14 cellular contexts compared by ENCODE assay signal in genomic region chr22:41561788-41562187, GRCh38. TPM values are rescaled to one million over a fixed set of nuclear protein-coding genes. Genes with fewer than 3 reads are reported as not detected.
DNase-seq lines count a peak whose midpoint lies in the region; ATAC-seq and TF ChIP-seq lines count a peak whose summit lies in the region.
"Had no signal": no experiment of that assay in that cellular context is flagged by ENCODE, and none has a peak within 500 bp of the region (broad histone marks: within the 10 kb centered on the region; RNA-seq: fewer than 3 reads in every experiment).

No MANE protein-coding gene starts in this region.

- H3K79me1 ChIP-seq in H9 (ENCODE audit: insufficient read depth, low read depth, low read length, poor library complexity, severe bottlenecking) = no peaks in the 10 kb centered on the region

- TF ChIP-seq CTCF in H9 (conservative IDR thresholded peaks at IDR 0.05) = no peak
- TF ChIP-seq CTCF in smooth muscle cell (IDR thresholded peaks at IDR 0.05; ENCODE audit: borderline replicate concordance, insufficient read depth, poor library complexity, severe bottlenecking) = no peak

- peaks cover 7% of the 10 kb centered on the region; the same call in 1 of the 2 replicates for H3K27me3 Mint-ChIP-seq in H9 (ENCODE audit: low read depth)

- WGBS in H9 (ENCODE audit: extremely low coverage, insufficient read length, low lambda C conversion rate) = no CpG with 5 or more reads among the region's 5 CpGs
- 94% methylated on average over 5 of the region's 5 CpGs for WGBS in smooth muscle cell (ENCODE audit: low lambda C conversion rate)

- no peak overlapping the region for H3K27ac ChIP-seq in H9 (ENCODE audit: insufficient read length, low read depth, low read length)
- peak overlapping the region; percentile 39 for H3K27ac ChIP-seq in cingulate gyrus (ENCODE audit: low read depth, low read length)
- peak overlapping the region; percentile 52 for H3K27ac ChIP-seq in layer of hippocampus (ENCODE audit: low read depth, low read length)
- peak overlapping the region; percentile 69 for H3K27ac ChIP-seq in smooth muscle cell (ENCODE audit: low read depth)

- no peak overlapping the region for H4K8ac ChIP-seq in H9 (replicated peaks; ENCODE audit: insufficient read length, low read depth, low read length)

- H3K14ac ChIP-seq in H9 (ENCODE audit: insufficient read depth, low read length) = no peak overlapping the region; the same call in 1 of the 2 replicates

- no peaks in the 10 kb centered on the region for H3K9me3 Mint-ChIP-seq in H9
- H3K9me3 Mint-ChIP-seq: nephron progenitor cell; stimulated activated effector memory CD8-positive, alpha-beta T cell treated with anti-CD3 and anti-CD28 coated beads, Interleukin-12 subunit alpha, Interleukin-12 subunit beta, amount 100 ng/mL, for 72 hours had no signal

- H4K5ac ChIP-seq in H9 (ENCODE audit: insufficient read length, low read depth, low read length) = no peak overlapping the region

- H3K79me2 ChIP-seq in H9 (ENCODE audit: insufficient read depth, low read length) (no peaks in the 10 kb centered on the region), smooth muscle cell (ENCODE audit: low read depth) (no peaks in the 10 kb centered on the region)

- H3F3A ChIP-seq in smooth muscle cell (ENCODE audit: low read depth) = peaks cover 4% of the 10 kb centered on the region

- peaks cover 47 to 51% of the 10 kb centered on the region in 2 experiments for H3K4me1 Mint-ChIP-seq in H9

- H3K4me3 ChIP-seq in smooth muscle cell = peak overlapping the region; percentile 32

- no peak overlapping the region for H3T11ph ChIP-seq in H9 (ENCODE audit: low read length)

- H3K23ac ChIP-seq in H9 (ENCODE audit: insufficient read length, low read depth, low read length) = no peak overlapping the region

- H2BK20ac ChIP-seq in H9 (ENCODE audit: low read depth, low read length, poor library complexity, severe bottlenecking) = no peak overlapping the region

- no peak overlapping the region for H3K4ac ChIP-seq in H9 (ENCODE audit: low read depth, low read length)

- no peak overlapping the region for H2BK12ac ChIP-seq in H9 (ENCODE audit: insufficient read length, low read depth, low read length)

- H3K9ac ChIP-seq in H9 (ENCODE audit: extremely low read depth, insufficient read length, low read length) = no peak overlapping the region
- peak overlapping the region; percentile 66 for H3K9ac ChIP-seq in smooth muscle cell (ENCODE audit: low read depth)

- H3K36me3 ChIP-seq in smooth muscle cell (ENCODE audit: low read depth) = no peaks in the 10 kb centered on the region

- peak overlapping the region in 1 of 2 experiments; percentile 61; a peak in 1 of 5 replicates for H3K4me3 Mint-ChIP-seq in H9
- H3K4me3 Mint-ChIP-seq: stimulated activated effector memory CD8-positive, alpha-beta T cell treated with anti-CD3 and anti-CD28 coated beads, Interleukin-12 subunit alpha, Interleukin-12 subunit beta, amount 100 ng/mL, for 72 hours had no signal

- no peaks in the 10 kb centered on the region; a peak in 1 of 7 replicates for H3K36me3 Mint-ChIP-seq in H9 (ENCODE audit: insufficient read depth in 1 of 3, low read depth in 3 of 3)
- H3K36me3 Mint-ChIP-seq: stimulated activated effector memory CD8-positive, alpha-beta T cell treated with anti-CD3 and anti-CD28 coated beads, Interleukin-12 subunit alpha, Interleukin-12 subunit beta, amount 100 ng/mL, for 72 hours had no signal

- no peak overlapping the region for H2AFZ ChIP-seq in H9 (ENCODE audit: low read length)
- H2AFZ ChIP-seq in smooth muscle cell (ENCODE audit: low read depth) = no peak overlapping the region

- H3K4me2 ChIP-seq in H9 (ENCODE audit: insufficient read depth, insufficient read length, low read length) (peak overlapping the region; percentile 21), smooth muscle cell (peak overlapping the region; percentile 80)

- H3K27me3 ChIP-seq in H9 (ENCODE audit: insufficient read depth, low read length) (no peaks in the 10 kb centered on the region), layer of hippocampus (ENCODE audit: control insufficient read depth, insufficient read depth, low read length) (no peaks in the 10 kb centered on the region), smooth muscle cell (ENCODE audit: low read depth) (no peaks in the 10 kb centered on the region)

- no peaks in the 10 kb centered on the region for H3K23me2 ChIP-seq in H9 (ENCODE audit: insufficient read length, low read depth, low read length, poor library complexity, severe bottlenecking)

- no peak overlapping the region for H2AK5ac ChIP-seq in H9 (ENCODE audit: insufficient read length, low read length)

- no peaks in the 10 kb centered on the region for H3K9me3 ChIP-seq in H9 (ENCODE audit: control insufficient read depth, low read depth, low read length)
- no peaks in the 10 kb centered on the region for H3K9me3 ChIP-seq in smooth muscle cell (replicated peaks; ENCODE audit: low read depth)

- H3K4me1 ChIP-seq in H9 (ENCODE audit: insufficient read depth, low read length) = peaks cover 3% of the 10 kb centered on the region; the same call in 1 of the 2 replicates
- peaks cover 17% of the 10 kb centered on the region for H3K4me1 ChIP-seq in smooth muscle cell (ENCODE audit: low read depth)

- no peak overlapping the region for H4K91ac ChIP-seq in H9 (ENCODE audit: insufficient read length, low read depth, low read length)

- no peak overlapping the region for H2BK120ac ChIP-seq in H9 (ENCODE audit: low read depth, low read length, poor library complexity, severe bottlenecking)

- H4K20me1 ChIP-seq in H9 (ENCODE audit: control insufficient read depth, insufficient read depth, insufficient read length) (no peaks in the 10 kb centered on the region), smooth muscle cell (ENCODE audit: low read depth) (no peaks in the 10 kb centered on the region)

- no peak overlapping the region for H2BK5ac ChIP-seq in H9 (ENCODE audit: insufficient read length, low read length)

- no peak overlapping the region for H3K56ac ChIP-seq in H9 (ENCODE audit: insufficient read length, low read depth, low read length)

- no peak for DNase-seq in H9
- DNase-seq in smooth muscle cell (lab: John Stamatoyannopoulos, UW; ENCODE audit: unreplicated experiment) = no peak
- DNase-seq in T-helper 1 cell = no peak
- no peak for DNase-seq in cerebellar nuclear complex (lab: John Stamatoyannopoulos, UW)
- no peak for DNase-seq in activated CD8-positive, alpha-beta memory T cell treated with anti-CD3 and anti-CD28 coated beads, Interleukin-2, amount 50 U/mL, for 48 hours
- DNase-seq: activated T-cell treated with anti-CD3 and anti-CD28 coated beads for 4 hours, NCI-H1105, NCI-H526 treated with DMSO at 0.1 percent for 48 hours had no signal

- ATAC-seq in HG03457 (IDR thresholded peaks at IDR 0.05; ENCODE audit: unreplicated experiment) = no peak
- ATAC-seq: stimulated activated effector memory CD8-positive, alpha-beta T cell treated with anti-CD3 and anti-CD28 coated beads, Interleukin-12 subunit alpha, Interleukin-12 subunit beta, amount 100 ng/mL, for 72 hours had no signal

- no peak overlapping the region for H3K18ac ChIP-seq in H9 (ENCODE audit: insufficient read length, low read depth, low read length)

- H3K27ac Mint-ChIP-seq in H9 = no peak overlapping the region; a peak in 1 of 7 replicates
- H3K27ac Mint-ChIP-seq: nephron progenitor cell; stimulated activated effector memory CD8-positive, alpha-beta T cell treated with anti-CD3 and anti-CD28 coated beads, Interleukin-12 subunit alpha, Interleukin-12 subunit beta, amount 100 ng/mL, for 72 hours had no signal

- H2BK15ac ChIP-seq in H9 (ENCODE audit: low read depth, low read length) = no peak overlapping the region

RNA-seq across cellular contexts. Expression of gene CSDC2, which starts 1.0 kb away (rescaled TPM):
- total RNA-seq in H9 (2021) (1.0 and 1.2 TPM in 2 replicates), smooth muscle cell (2.9 and 3.1 TPM in 2 replicates)
- polyA plus RNA-seq in smooth muscle cell = 5.9 and 9.1 TPM in 2 replicates
- total RNA-seq: HT-29 had no signal

RNA-seq across cellular contexts. Expression of gene POLR3H, which starts 17.5 kb away (rescaled TPM):
- total RNA-seq in H9 (2021) (63.6 and 68.2 TPM in 2 replicates), smooth muscle cell (10.9 and 12.1 TPM in 2 replicates)
- 20.3 and 26.7 TPM in 2 replicates for polyA plus RNA-seq in smooth muscle cell

RNA-seq across cellular contexts. Expression of gene PMM1, which starts 27.9 kb away (rescaled TPM):
- total RNA-seq in H9 (2021) = 18.4 and 19.8 TPM in 2 replicates
- total RNA-seq in smooth muscle cell = 19.5 and 24.7 TPM in 2 replicates
- polyA plus RNA-seq in smooth muscle cell = 71.9 and 87.3 TPM in 2 replicates

RNA-seq across cellular contexts. Expression of gene DESI1, which starts 59.1 kb away (rescaled TPM):
- 28.3 and 30.2 TPM in 2 replicates for total RNA-seq in H9 (2021)
- 12.0 and 16.9 TPM in 2 replicates for total RNA-seq in smooth muscle cell
- 14.3 and 17.6 TPM in 2 replicates for polyA plus RNA-seq in smooth muscle cell

RNA-seq across cellular contexts. Expression of gene XRCC6, which starts 59.3 kb away (rescaled TPM):
- total RNA-seq in H9 (2021) (461 and 466 TPM in 2 replicates), smooth muscle cell (186 and 200 TPM in 2 replicates)
- polyA plus RNA-seq in smooth muscle cell = 255 and 264 TPM in 2 replicates
